Comparison of ENCODE assay signal across 8 cellular contexts in the genomic region with DNA sequence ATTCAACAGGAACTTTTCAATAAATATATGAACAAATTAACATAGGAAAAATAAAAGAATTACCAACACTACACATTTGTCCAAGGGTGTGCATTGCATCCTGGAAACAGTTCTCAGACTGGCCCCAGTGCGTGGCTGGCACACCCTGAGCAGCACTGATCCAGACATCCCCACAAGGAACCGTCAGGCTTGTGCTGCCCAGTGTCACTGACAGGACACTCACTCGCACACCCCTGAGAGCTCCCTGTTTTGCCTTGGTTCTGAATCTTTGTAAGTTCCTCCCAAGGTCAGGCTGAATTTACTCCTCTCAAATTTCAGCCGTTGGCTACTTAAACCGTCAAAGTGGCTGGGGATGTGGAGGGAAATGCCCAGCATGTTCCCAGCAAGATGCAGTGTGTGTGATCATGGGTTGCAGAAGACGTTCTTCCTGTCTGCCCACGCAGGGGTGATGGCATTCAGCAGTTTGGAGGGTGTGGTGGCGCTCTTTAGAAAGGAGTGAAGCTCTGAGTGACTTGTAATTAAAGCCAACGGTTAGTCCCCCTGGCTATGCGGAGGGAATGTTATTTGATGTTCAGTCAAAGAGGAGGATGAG. TPM values are rescaled to one million over a fixed set of nuclear protein-coding genes. Genes with fewer than 3 reads are reported as not detected.
DNase-seq lines count a peak whose midpoint lies in the region; ATAC-seq, FAIRE-seq and TF ChIP-seq lines count a peak whose summit lies in the region.

No MANE protein-coding gene starts in this region.

- intact Hi-C loops in activated CD8-positive, alpha-beta T cell treated with anti-CD3 and anti-CD28 coated beads for 36 hours (cut with micrococcal nuclease), result loop anchor here (5.0 kb wide), 1 partner anchor 72 kb away; the partner anchor contains the start of gene MT1X
- intact Hi-C loops in endothelial cell of umbilical vein (cut with micrococcal nuclease), result no loop called here

- H4K8ac ChIP-seq in neuronal stem cell (ENCODE audit: low read depth, low read length), result no peak overlapping the region

- no peak for TF ChIP-seq CTCF in DND-41 (IDR thresholded peaks at IDR 0.05; ENCODE audit: borderline replicate concordance, extremely low read depth, low read length, poor library complexity, severe bottlenecking)
- TF ChIP-seq CTCF in NB4 (IDR thresholded peaks at IDR 0.05; ENCODE audit: low read depth, low read length), result no peak
- TF ChIP-seq CTCF in activated CD8-positive, alpha-beta T cell treated with anti-CD3 and anti-CD28 coated beads for 36 hours (IDR thresholded peaks at IDR 0.05), result no peak
- TF ChIP-seq CTCF in endothelial cell of umbilical vein (IDR thresholded peaks at IDR 0.05; ENCODE audit: extremely low read depth in 1 of 2, insufficient read depth in 1 of 2, low read depth in 1 of 2, low read length in 2 of 2), result no peak
- no peak for TF ChIP-seq CTCF in thoracic aorta (IDR thresholded peaks at IDR 0.05)

- no peak overlapping the region for H2BK15ac ChIP-seq in neuronal stem cell (ENCODE audit: low read length)

- peak overlapping the region; percentile 43 for H3K23ac ChIP-seq in neuronal stem cell (ENCODE audit: low read depth, low read length, poor library complexity)

- DNase-seq in DND-41 (peak; percentile 50), NB4 (ENCODE audit: low read depth) (peak; percentile 92), endothelial cell of umbilical vein (ENCODE audit: low read depth, low spot score) (peak; percentile 73), neuronal stem cell (ENCODE audit: low spot score) (no peak), thoracic aorta (ENCODE audit: low spot score) (no peak), KG1 (lab: John Stamatoyannopoulos, UW) (no peak)
- peak; percentile 95 for DNase-seq in activated CD8-positive, alpha-beta T cell treated with anti-CD3 and anti-CD28 coated beads for 36 hours

- POLR2A ChIA-PET in activated CD8-positive, alpha-beta T cell treated with anti-CD3 and anti-CD28 coated beads for 36 hours (lab: Charles Lee), result interaction anchor here (0.6 to 1.8 kb wide), 8 partner anchors 13 to 1378 kb away, joined by 3 to 8 read pairs (median 3); partner anchors contain the start of gene MT1E
- POLR2A ChIA-PET in endothelial cell of umbilical vein (lab: Charles Lee), result interaction anchor here (4.5 kb wide), 1 partner anchor 16 kb away, joined by 51 read pairs; the partner anchor contains the start of gene MT1E

- CTCF ChIA-PET in activated CD8-positive, alpha-beta T cell treated with anti-CD3 and anti-CD28 coated beads for 36 hours (lab: Charles Lee), result interaction anchor here (0.9 to 3.0 kb wide), 5 partner anchors 9 to 92 kb away, joined by 3 to 12 read pairs (median 5); partner anchors contain the start of gene MT1E
- CTCF ChIA-PET in endothelial cell of umbilical vein (lab: Charles Lee), result interaction anchor here (0.7 to 2.1 kb wide), 6 partner anchors 9 to 96 kb away, joined by 3 to 7 read pairs (median 3); no protein-coding TSS in a partner anchor

- peak overlapping the region; percentile 62 for H3K27ac ChIP-seq in DND-41 (ENCODE audit: low read length)
- peak overlapping the region; percentile 99 for H3K27ac ChIP-seq in endothelial cell of umbilical vein (ENCODE audit: insufficient read depth, low read depth, low read length)
- H3K27ac ChIP-seq in neuronal stem cell (replicated peaks; ENCODE audit: low read length), result no peak overlapping the region
- peak overlapping the region; percentile 92 to 93 for H3K27ac ChIP-seq in thoracic aorta

- no peak overlapping the region for H4K91ac ChIP-seq in neuronal stem cell (ENCODE audit: low read depth, low read length, poor library complexity)

- H3K36me3 Mint-ChIP-seq in activated CD8-positive, alpha-beta T cell treated with anti-CD3 and anti-CD28 coated beads for 36 hours (ENCODE audit: low read depth), result peaks cover 2% of the 10 kb centered on the region

- H2BK120ac ChIP-seq in neuronal stem cell (ENCODE audit: low read depth, low read length), result no peak overlapping the region

- H3K9me3 Mint-ChIP-seq in activated CD8-positive, alpha-beta T cell treated with anti-CD3 and anti-CD28 coated beads for 36 hours, result no peaks in the 10 kb centered on the region

- H3K36me3 ChIP-seq in DND-41 (ENCODE audit: insufficient read depth, low read length) (no peaks in the 10 kb centered on the region), endothelial cell of umbilical vein (ENCODE audit: control insufficient read depth in 2 of 2, extremely low read depth in 1 of 2, insufficient read depth in 2 of 2, low read length in 2 of 2) (no peaks in the 10 kb centered on the region), neuronal stem cell (replicated peaks in 1 of 2; ENCODE audit: control insufficient read depth in 2 of 2, insufficient read depth in 2 of 2, low read length in 2 of 2) (no peaks in the 10 kb centered on the region), thoracic aorta (no peaks in the 10 kb centered on the region)

- dilution Hi-C loops in endothelial cell of umbilical vein (cut with MboI; ENCODE audit: extremely low pct_ligation_motif_present, low sequenced_read_pairs), result no loop called here

- no peaks in the 10 kb centered on the region for H3K27me3 Mint-ChIP-seq in activated CD8-positive, alpha-beta T cell treated with anti-CD3 and anti-CD28 coated beads for 36 hours

- no peaks in the 10 kb centered on the region for H3K9me3 ChIP-seq in DND-41 (ENCODE audit: insufficient read depth, low read length, severe bottlenecking)
- no peaks in the 10 kb centered on the region for H3K9me3 ChIP-seq in endothelial cell of umbilical vein (replicated peaks; ENCODE audit: control insufficient read depth, insufficient read depth, low read length)
- H3K9me3 ChIP-seq in neuronal stem cell (replicated peaks in 1 of 2; ENCODE audit: control insufficient read depth in 2 of 2, insufficient read depth in 1 of 2, low read depth in 1 of 2, low read length in 2 of 2), result no peaks in the 10 kb centered on the region
- no peaks in the 10 kb centered on the region for H3K9me3 ChIP-seq in thoracic aorta

- no peaks in the 10 kb centered on the region for H3K79me1 ChIP-seq in neuronal stem cell (ENCODE audit: low read depth, low read length)

- H3K27me3 ChIP-seq in DND-41 (ENCODE audit: insufficient read depth, low read length, poor library complexity) (no peaks in the 10 kb centered on the region), endothelial cell of umbilical vein (ENCODE audit: control insufficient read depth in 2 of 2, insufficient read depth in 2 of 2, low read length in 2 of 2) (no peaks in the 10 kb centered on the region), neuronal stem cell (ENCODE audit: control insufficient read depth in 3 of 3, insufficient read depth in 3 of 3, low read depth in 1 of 3, low read length in 3 of 3) (peaks cover 6 to 44% (median 36%) of the 10 kb centered on the region in 3 experiments), thoracic aorta (replicated peaks; ENCODE audit: insufficient read depth) (no peaks in the 10 kb centered on the region)

- peak overlapping the region; percentile 69 for H3K18ac ChIP-seq in neuronal stem cell (ENCODE audit: low read length)

- peak overlapping the region; percentile 81 for H3K4me3 Mint-ChIP-seq in activated CD8-positive, alpha-beta T cell treated with anti-CD3 and anti-CD28 coated beads for 36 hours

- peaks cover 41% of the 10 kb centered on the region for H3K4me1 ChIP-seq in DND-41 (ENCODE audit: insufficient read depth, low read length)
- H3K4me1 ChIP-seq in endothelial cell of umbilical vein (ENCODE audit: control insufficient read depth, extremely low read depth, insufficient read depth, low read length), result peaks cover 77% of the 10 kb centered on the region
- peaks cover 16 to 22% of the 10 kb centered on the region in 2 donors for H3K4me1 ChIP-seq in neuronal stem cell (ENCODE audit: control insufficient read depth in 2 of 2, insufficient read depth in 1 of 2, low read depth in 1 of 2, low read length in 2 of 2)
- H3K4me1 ChIP-seq in thoracic aorta (ENCODE audit: control insufficient read depth in 1 of 2, low read depth in 2 of 2), result peaks cover 29 to 47% of the 10 kb centered on the region in 2 donors

- H3K4me3 ChIP-seq in DND-41 (ENCODE audit: low read depth in 1 of 2, low read length in 2 of 2) (peak overlapping the region in 1 of 2 experiments; percentile 70; a peak in 2 of 4 replicates), NB4 (ENCODE audit: low read depth, low read length) (peak overlapping the region; percentile 95), endothelial cell of umbilical vein (replicated peaks in 1 of 3; ENCODE audit: insufficient read depth in 1 of 3, low read depth in 1 of 3, low read length in 3 of 3) (peak overlapping the region in 2 of 3 experiments; percentile 50 to 93), neuronal stem cell (ENCODE audit: low read length in 2 of 2) (no peak overlapping the region), thoracic aorta (peak overlapping the region; percentile 91)

- no peaks in the 10 kb centered on the region for H3K79me2 ChIP-seq in DND-41 (ENCODE audit: insufficient read depth, low read length)
- peaks cover 28% of the 10 kb centered on the region for H3K79me2 ChIP-seq in endothelial cell of umbilical vein (ENCODE audit: control insufficient read depth, insufficient read depth, low read length)

- peak overlapping the region; percentile 50 for H3K14ac ChIP-seq in neuronal stem cell (ENCODE audit: low read length)

- peak overlapping the region; percentile 94 for H3K27ac Mint-ChIP-seq in activated CD8-positive, alpha-beta T cell treated with anti-CD3 and anti-CD28 coated beads for 36 hours

- FAIRE-seq in endothelial cell of umbilical vein (lab: Jason Lieb, UNC), result peak; percentile 69

- WGBS in neuronal stem cell (ENCODE audit: extremely low coverage in 2 of 2, insufficient read length in 2 of 2, insufficient replicate concordance in 1 of 2), 2 donors, result no CpG with 5 or more reads among the region's 10 CpGs

- H4K20me1 ChIP-seq in DND-41 (ENCODE audit: insufficient read depth, low read length) (no peaks in the 10 kb centered on the region), endothelial cell of umbilical vein (replicated peaks; ENCODE audit: control insufficient read depth, extremely low read depth, insufficient read depth, low read length) (no peaks in the 10 kb centered on the region)

- no peak overlapping the region for H2BK5ac ChIP-seq in neuronal stem cell (ENCODE audit: low read length)

- no TSS peak for BruUV-seq in endothelial cell of umbilical vein (replicated peaks; lab: Mats Ljungman, UMichigan)

- H3K4ac ChIP-seq in neuronal stem cell (ENCODE audit: low read length), result no peak overlapping the region

- H2AFZ ChIP-seq in DND-41 (ENCODE audit: low read depth, low read length) (peak overlapping the region; percentile 70), endothelial cell of umbilical vein (ENCODE audit: low read depth, low read length) (no peak overlapping the region), neuronal stem cell (ENCODE audit: low read length) (peak overlapping the region; percentile 81)

- no peak overlapping the region for H2BK12ac ChIP-seq in neuronal stem cell (ENCODE audit: low read length)

- H3K9me1 ChIP-seq in endothelial cell of umbilical vein (replicated peaks; ENCODE audit: control insufficient read depth, extremely low read depth, insufficient read depth, low read length), result no peaks in the 10 kb centered on the region

- H2AK5ac ChIP-seq in neuronal stem cell (ENCODE audit: low read depth, low read length), result no peak overlapping the region

- H3K9ac ChIP-seq in DND-41 (ENCODE audit: low read depth, low read length) (peak overlapping the region; percentile 63), endothelial cell of umbilical vein (replicated peaks; ENCODE audit: extremely low read depth, insufficient read depth, low read length) (peak overlapping the region; percentile 95), neuronal stem cell (ENCODE audit: low read depth, low read length, poor library complexity) (peak overlapping the region; percentile 18)

- no peak for ATAC-seq in DND-41 (ENCODE audit: insufficient read depth, low read depth)
- peak; percentile 57 for ATAC-seq in activated CD8-positive, alpha-beta T cell treated with anti-CD3 and anti-CD28 coated beads for 36 hours
- ATAC-seq in thoracic aorta (ENCODE audit: insufficient number of reproducible peaks, low FRiP score, low read depth), result no peak
- no peak for ATAC-seq in HG02678 (IDR thresholded peaks at IDR 0.05; ENCODE audit: unreplicated experiment)

- H3K4me1 Mint-ChIP-seq in activated CD8-positive, alpha-beta T cell treated with anti-CD3 and anti-CD28 coated beads for 36 hours (ENCODE audit: low read depth), result peaks cover 74% of the 10 kb centered on the region

- TF ChIP-seq POLR2A in NB4 (IDR thresholded peaks at IDR 0.05; ENCODE audit: extremely low read depth, insufficient read length) (peak; percentile 15), endothelial cell of umbilical vein (IDR thresholded peaks at IDR 0.05; ENCODE audit: low read depth, low read length) (peak; percentile 95)

- H3K4me2 ChIP-seq in DND-41 (ENCODE audit: insufficient read depth, low read length) (peak overlapping the region; percentile 89), endothelial cell of umbilical vein (ENCODE audit: insufficient read depth, low read length) (peak overlapping the region; percentile 81), neuronal stem cell (ENCODE audit: insufficient read depth, low read length, poor library complexity, severe bottlenecking) (no peak overlapping the region)

RNA-seq across cellular contexts. Expression of gene MT2A, which starts 1.7 kb away (rescaled TPM):
- 100 to 1,000 TPM; 141 to 144 TPM for total RNA-seq in activated CD8-positive, alpha-beta T cell treated with anti-CD3 and anti-CD28 coated beads for 36 hours
- 1,337 and 1,517 TPM in 2 replicates for total RNA-seq in endothelial cell of umbilical vein
- polyA plus RNA-seq in endothelial cell of umbilical vein, result 260 and 276 TPM in 2 replicates
- 433 and 536 TPM in 2 replicates for polyA plus RNA-seq in endothelial cell of umbilical vein (2011; cell fraction: cytosol; rRNA removed)
- 161 and 174 TPM in 2 replicates for polyA plus RNA-seq in endothelial cell of umbilical vein (2011; cell fraction: nucleus; rRNA removed)
- 4,187 and 5,829 TPM in 2 replicates for polyA plus RNA-seq in endothelial cell of umbilical vein (2012)
- 94.1 and 153 TPM in 2 replicates for polyA minus RNA-seq in endothelial cell of umbilical vein
- 123 TPM for polyA minus RNA-seq in endothelial cell of umbilical vein (2011; cell fraction: cytosol; rRNA and poly(A)+ RNA removed)
- 54.8 and 79.2 TPM in 2 replicates for polyA minus RNA-seq in endothelial cell of umbilical vein (2011; cell fraction: nucleus; rRNA and poly(A)+ RNA removed)
- 3.5 TPM for polyA plus RNA-seq in neuronal stem cell (2013, experiment 1 of 2)
- 3.5 TPM for polyA plus RNA-seq in neuronal stem cell (2013, experiment 2 of 2)
- 100 to 1,000 TPM; 107 to 185 TPM for total RNA-seq in thoracic aorta

RNA-seq across cellular contexts. Expression of gene MT1E, which starts 15.5 kb away (rescaled TPM):
- total RNA-seq in activated CD8-positive, alpha-beta T cell treated with anti-CD3 and anti-CD28 coated beads for 36 hours, result 10 to 100 TPM; 22.1 to 23.3 TPM
- total RNA-seq in endothelial cell of umbilical vein, result 201 and 346 TPM in 2 replicates
- 186 and 208 TPM in 2 replicates for polyA plus RNA-seq in endothelial cell of umbilical vein
- 545 and 811 TPM in 2 replicates for polyA plus RNA-seq in endothelial cell of umbilical vein (2011; cell fraction: cytosol; rRNA removed)
- 176 and 197 TPM in 2 replicates for polyA plus RNA-seq in endothelial cell of umbilical vein (2011; cell fraction: nucleus; rRNA removed)
- polyA plus RNA-seq in endothelial cell of umbilical vein (2012), result 497 and 663 TPM in 2 replicates
- polyA minus RNA-seq in endothelial cell of umbilical vein, result 45.8 and 61.2 TPM in 2 replicates
- polyA minus RNA-seq in endothelial cell of umbilical vein (2011; cell fraction: cytosol; rRNA and poly(A)+ RNA removed), result 46.4 TPM
- polyA minus RNA-seq in endothelial cell of umbilical vein (2011; cell fraction: nucleus; rRNA and poly(A)+ RNA removed), result 17.6 and 21.5 TPM in 2 replicates
- 0.35 TPM for polyA plus RNA-seq in neuronal stem cell (2013, experiment 1 of 2)
- polyA plus RNA-seq in neuronal stem cell (2013, experiment 2 of 2), result 0.28 TPM
- total RNA-seq in thoracic aorta, result 100 to 1,000 TPM; 106 to 214 TPM

RNA-seq across cellular contexts. Expression of gene MT3, which starts 20.8 kb away (rescaled TPM):
- total RNA-seq in activated CD8-positive, alpha-beta T cell treated with anti-CD3 and anti-CD28 coated beads for 36 hours, result 10 to 100 TPM; 30.7 to 33.6 TPM
- total RNA-seq in endothelial cell of umbilical vein, result not detected in 2 replicates
- polyA plus RNA-seq in endothelial cell of umbilical vein, result 0.37 TPM in 1 of 2 replicates, not detected in the other
- 0.30 TPM in 1 of 2 replicates, not detected in the other for polyA plus RNA-seq in endothelial cell of umbilical vein (2011; cell fraction: cytosol; rRNA removed)
- not detected in 2 replicates for polyA plus RNA-seq in endothelial cell of umbilical vein (2011; cell fraction: nucleus; rRNA removed)
- 0.44 TPM in 1 of 2 replicates, not detected in the other for polyA plus RNA-seq in endothelial cell of umbilical vein (2012)
- polyA minus RNA-seq in endothelial cell of umbilical vein, result not detected in 2 replicates
- polyA minus RNA-seq in endothelial cell of umbilical vein (2011; cell fraction: cytosol; rRNA and poly(A)+ RNA removed), result not detected
- polyA minus RNA-seq in endothelial cell of umbilical vein (2011; cell fraction: nucleus; rRNA and poly(A)+ RNA removed), result not detected in 2 replicates
- not detected for polyA plus RNA-seq in neuronal stem cell (2013, experiment 1 of 2)
- polyA plus RNA-seq in neuronal stem cell (2013, experiment 2 of 2), result not detected
- not detected for total RNA-seq in thoracic aorta

RNA-seq across cellular contexts. Expression of gene MT1M, which starts 22.3 kb away (rescaled TPM):
- total RNA-seq in activated CD8-positive, alpha-beta T cell treated with anti-CD3 and anti-CD28 coated beads for 36 hours, result not detected
- total RNA-seq in endothelial cell of umbilical vein, result 1.8 and 4.6 TPM in 2 replicates
- polyA plus RNA-seq in endothelial cell of umbilical vein, result 4.1 and 4.3 TPM in 2 replicates
- 5.6 and 6.0 TPM in 2 replicates for polyA plus RNA-seq in endothelial cell of umbilical vein (2011; cell fraction: cytosol; rRNA removed)
- 0.65 and 1.5 TPM in 2 replicates for polyA plus RNA-seq in endothelial cell of umbilical vein (2011; cell fraction: nucleus; rRNA removed)
- polyA plus RNA-seq in endothelial cell of umbilical vein (2012), result 2.2 and 3.2 TPM in 2 replicates
- 1.4 and 1.7 TPM in 2 replicates for polyA minus RNA-seq in endothelial cell of umbilical vein
- not detected for polyA minus RNA-seq in endothelial cell of umbilical vein (2011; cell fraction: cytosol; rRNA and poly(A)+ RNA removed)
- polyA minus RNA-seq in endothelial cell of umbilical vein (2011; cell fraction: nucleus; rRNA and poly(A)+ RNA removed), result 0.58 TPM in 1 of 2 replicates, not detected in the other
- polyA plus RNA-seq in neuronal stem cell (2013, experiment 1 of 2), result not detected
- not detected for polyA plus RNA-seq in neuronal stem cell (2013, experiment 2 of 2)
- 10 to 100 TPM; 23.2 to 53.6 TPM for total RNA-seq in thoracic aorta

RNA-seq across cellular contexts. Expression of gene MT1A, which starts 28.4 kb away (rescaled TPM):
- not detected for total RNA-seq in activated CD8-positive, alpha-beta T cell treated with anti-CD3 and anti-CD28 coated beads for 36 hours
- total RNA-seq in endothelial cell of umbilical vein (5.4 and 8.4 TPM in 2 replicates), thoracic aorta (100 to 1,000 TPM in 1 of 2 donors, 1 to 10 TPM in 1; 6.5 to 168 TPM)
- 2.3 and 6.5 TPM in 2 replicates for polyA plus RNA-seq in endothelial cell of umbilical vein
- polyA plus RNA-seq in endothelial cell of umbilical vein (2011; cell fraction: cytosol; rRNA removed), result 8.9 and 15.6 TPM in 2 replicates
- 3.3 and 3.7 TPM in 2 replicates for polyA plus RNA-seq in endothelial cell of umbilical vein (2011; cell fraction: nucleus; rRNA removed)
- polyA plus RNA-seq in endothelial cell of umbilical vein (2012), result 22.0 and 29.7 TPM in 2 replicates
- polyA minus RNA-seq in endothelial cell of umbilical vein, result 3.8 TPM in 1 of 2 replicates, not detected in the other
- not detected for polyA minus RNA-seq in endothelial cell of umbilical vein (2011; cell fraction: cytosol; rRNA and poly(A)+ RNA removed)
- not detected in 2 replicates for polyA minus RNA-seq in endothelial cell of umbilical vein (2011; cell fraction: nucleus; rRNA and poly(A)+ RNA removed)
- not detected for polyA plus RNA-seq in neuronal stem cell (2013, experiment 1 of 2)
- not detected for polyA plus RNA-seq in neuronal stem cell (2013, experiment 2 of 2)

Comparison
In these comparisons a context has a peak if more than half of its experiments do, and no peak if none do; other contexts are left out.
1. DNase-seq: peak in DND-41 (single experiment), NB4 (single experiment), activated CD8-positive, alpha-beta T cell treated with anti-CD3 and anti-CD28 coated beads for 36 hours (single experiment) and endothelial cell of umbilical vein (single experiment); none in neuronal stem cell (single experiment), thoracic aorta (single experiment) and KG1 (single experiment).
2. H3K4me3 ChIP-seq: peak in NB4 (single experiment), endothelial cell of umbilical vein (2 of 3) and thoracic aorta (single experiment); none in neuronal stem cell (0 of 2).
3. H3K9ac ChIP-seq: peak in every context shown above with its lines; median percentile 95 in endothelial cell of umbilical vein; 63 in DND-41; 18 in neuronal stem cell.
4. RNA of gene MT3, which starts 20.8 kb away (total RNA-seq): 30.7 to 33.6 TPM in activated CD8-positive, alpha-beta T cell treated with anti-CD3 and anti-CD28 coated beads for 36 hours; not detected in endothelial cell of umbilical vein and not detected in thoracic aorta; every median in the first group is over 10 times any median in the second.